Comparison of ENCODE assay signal across 8 cellular contexts in the genomic region with DNA sequence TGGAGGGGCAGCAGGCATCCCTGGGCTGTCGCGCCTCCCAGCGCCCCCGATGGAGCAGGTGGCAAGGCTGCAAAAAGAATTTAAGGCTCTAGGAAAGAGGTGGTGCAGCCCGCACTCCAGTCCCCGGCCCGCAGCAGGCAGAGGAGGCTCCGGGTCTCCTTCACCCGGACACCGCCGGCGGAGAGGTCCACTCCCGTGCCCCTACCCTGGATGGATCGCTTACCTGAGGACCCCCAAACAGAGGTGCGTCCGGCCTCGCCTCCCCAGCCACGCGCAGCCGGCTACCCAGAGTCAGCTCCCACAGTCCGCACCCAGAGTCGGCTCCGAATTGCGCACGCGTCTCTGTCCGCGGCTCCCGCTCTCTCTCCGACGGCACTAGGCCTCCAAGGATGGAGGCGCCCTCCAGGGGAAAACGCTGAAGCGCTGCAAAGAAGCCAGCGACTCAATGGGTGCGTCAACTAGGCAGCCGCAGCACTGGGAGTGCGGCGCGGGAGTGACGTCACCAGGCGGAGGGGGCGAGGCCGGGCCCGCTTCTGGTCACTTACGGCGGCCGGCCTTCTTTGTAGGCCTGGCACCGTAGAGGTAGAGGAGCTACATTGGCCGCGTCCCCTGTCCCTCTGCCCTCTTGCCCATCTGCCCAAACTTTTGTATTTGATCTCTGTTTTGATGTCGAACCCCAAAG. TPM values are rescaled to one million over a fixed set of nuclear protein-coding genes. Genes with fewer than 3 reads are reported as not detected.
DNase-seq lines count a peak whose midpoint lies in the region; ATAC-seq and TF ChIP-seq lines count a peak whose summit lies in the region.

A gene with protein sequence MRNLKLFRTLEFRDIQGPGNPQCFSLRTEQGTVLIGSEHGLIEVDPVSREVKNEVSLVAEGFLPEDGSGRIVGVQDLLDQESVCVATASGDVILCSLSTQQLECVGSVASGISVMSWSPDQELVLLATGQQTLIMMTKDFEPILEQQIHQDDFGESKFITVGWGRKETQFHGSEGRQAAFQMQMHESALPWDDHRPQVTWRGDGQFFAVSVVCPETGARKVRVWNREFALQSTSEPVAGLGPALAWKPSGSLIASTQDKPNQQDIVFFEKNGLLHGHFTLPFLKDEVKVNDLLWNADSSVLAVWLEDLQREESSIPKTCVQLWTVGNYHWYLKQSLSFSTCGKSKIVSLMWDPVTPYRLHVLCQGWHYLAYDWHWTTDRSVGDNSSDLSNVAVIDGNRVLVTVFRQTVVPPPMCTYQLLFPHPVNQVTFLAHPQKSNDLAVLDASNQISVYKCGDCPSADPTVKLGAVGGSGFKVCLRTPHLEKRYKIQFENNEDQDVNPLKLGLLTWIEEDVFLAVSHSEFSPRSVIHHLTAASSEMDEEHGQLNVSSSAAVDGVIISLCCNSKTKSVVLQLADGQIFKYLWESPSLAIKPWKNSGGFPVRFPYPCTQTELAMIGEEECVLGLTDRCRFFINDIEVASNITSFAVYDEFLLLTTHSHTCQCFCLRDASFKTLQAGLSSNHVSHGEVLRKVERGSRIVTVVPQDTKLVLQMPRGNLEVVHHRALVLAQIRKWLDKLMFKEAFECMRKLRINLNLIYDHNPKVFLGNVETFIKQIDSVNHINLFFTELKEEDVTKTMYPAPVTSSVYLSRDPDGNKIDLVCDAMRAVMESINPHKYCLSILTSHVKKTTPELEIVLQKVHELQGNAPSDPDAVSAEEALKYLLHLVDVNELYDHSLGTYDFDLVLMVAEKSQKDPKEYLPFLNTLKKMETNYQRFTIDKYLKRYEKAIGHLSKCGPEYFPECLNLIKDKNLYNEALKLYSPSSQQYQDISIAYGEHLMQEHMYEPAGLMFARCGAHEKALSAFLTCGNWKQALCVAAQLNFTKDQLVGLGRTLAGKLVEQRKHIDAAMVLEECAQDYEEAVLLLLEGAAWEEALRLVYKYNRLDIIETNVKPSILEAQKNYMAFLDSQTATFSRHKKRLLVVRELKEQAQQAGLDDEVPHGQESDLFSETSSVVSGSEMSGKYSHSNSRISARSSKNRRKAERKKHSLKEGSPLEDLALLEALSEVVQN (N-terminal part only) (minus strand): TSS at position 484 of the 682 bp plus-strand sequence. CDS start 2,978 bp downstream, outside the sequence.

- H3K36me3 ChIP-seq in right atrium auricular region: peaks cover 9% of the 10 kb centered on the region
- no peaks in the 10 kb centered on the region for H3K36me3 ChIP-seq in uterus

- DNase-seq in GM13977 (ENCODE audit: low spot score): peak; percentile 90
- DNase-seq in NCI-H146 treated with DMSO at 0.1 percent for 48 hours (lab: John Stamatoyannopoulos, UW; ENCODE audit: unreplicated experiment): peak; percentile 75
- peak; percentile 89 for DNase-seq in amniotic stem cell (lab: John Stamatoyannopoulos, UW)
- DNase-seq in right atrium auricular region (ENCODE audit: low spot score): peak; percentile 93
- peak; percentile 83 for DNase-seq in pulmonary artery endothelial cell (ENCODE audit: low read depth, low spot score)
- DNase-seq in uterus: peak; percentile 90

- H3K27me3 ChIP-seq in right atrium auricular region (no peaks in the 10 kb centered on the region), uterus (no peaks in the 10 kb centered on the region)

- H3K27ac ChIP-seq in right atrium auricular region (peak within 1 kb of the TSS; percentile 87 to 91), uterus (peak within 1 kb of the TSS; percentile 89 to 90)

- TF ChIP-seq CTCF in GM13977 (IDR thresholded peaks at IDR 0.05; ENCODE audit: extremely low read depth, insufficient read depth, missing control alignments) (peak; percentile 47), right atrium auricular region (IDR thresholded peaks at IDR 0.05) (peak in 1 of 2 donors; percentile 45), uterus (IDR thresholded peaks at IDR 0.05) (peak; percentile 19 to 26 (median 23))

- peak in 1 of 2 donors; percentile 49 for TF ChIP-seq POLR2A in uterus (IDR thresholded peaks at IDR 0.05)

- ATAC-seq in HG02884 (IDR thresholded peaks at IDR 0.05; ENCODE audit: unreplicated experiment): peak; percentile 84

- peak within 1 kb of the TSS; percentile 78 to 79 for H3K4me3 ChIP-seq in right atrium auricular region
- peak within 1 kb of the TSS; percentile 87 to 96 for H3K4me3 ChIP-seq in uterus

- no peaks in the 10 kb centered on the region for H3K9me3 ChIP-seq in right atrium auricular region
- no peaks in the 10 kb centered on the region for H3K9me3 ChIP-seq in uterus

- H3K4me1 ChIP-seq in right atrium auricular region (peaks cover 0 to 19% of the 10 kb centered on the region in 2 donors), uterus (peaks cover 5% of the 10 kb centered on the region in 2 donors)

- in situ Hi-C loops in GM13977 (cut with MboI; ENCODE audit: low pct_unique_long_range_greater_than_20kb, low sequenced_read_pairs, unreplicated experiment): no loop called here

- intact Hi-C loops in T-helper 1 cell treated with Interleukin-12 subunit alpha and Interleukin-12 subunit beta and Interleukin-4 antibody, amounts not matched to agents 30 ng/mL and 1 ng/mL, for 36 hours (cut with micrococcal nuclease): loop anchor here (1.0 to 10.0 kb wide), 13 partner anchors 80 to 1650 kb away; partner anchors contain the start of genes CTNNAL1, EPB41L4B, RAD23B and TXN
- intact Hi-C loops in uterus (cut with DNase I; ENCODE audit: low total_unique reads): no loop called here

RNA-seq across cellular contexts. Expression of the gene that starts here (rescaled TPM):
- 27.9 and 32.9 TPM in 2 replicates for total RNA-seq in T-helper 1 cell treated with Interleukin-12 subunit alpha and Interleukin-12 subunit beta and Interleukin-4 antibody, amounts not matched to agents 30 ng/mL and 1 ng/mL, for 36 hours
- total RNA-seq in right atrium auricular region: 10 to 100 TPM; 14.7 to 22.1 TPM
- 30.8 and 43.5 TPM in 2 replicates for total RNA-seq in pulmonary artery endothelial cell
- total RNA-seq in uterus: 10 to 100 TPM in 3 of 4 donors, 1 to 10 TPM in 1; 5.0 to 71.2 (median 36.2) TPM

Comparison
In these comparisons a context has a peak if more than half of its experiments do, and no peak if none do; other contexts are left out.
1. Peak in every context shown above with its lines: DNase-seq, ATAC-seq, H3K4me3 ChIP-seq and H3K27ac ChIP-seq.